In genomic region chr3:54527521-54527920, GRCh38 we compare ENCODE assay signal across 30 cellular contexts.
"Had no signal": no experiment of that assay in that cellular context is flagged by ENCODE, and none has a peak within 500 bp of the region (broad histone marks: within the 10 kb centered on the region; RNA-seq: fewer than 3 reads in every experiment).

No MANE protein-coding gene starts in this region.

- DNase-seq: activated CD4-positive, alpha-beta T cell treated with anti-CD3 and anti-CD28 coated beads for 36 hours; activated CD4-positive, CD25-positive, alpha-beta regulatory T cell; activated CD8-positive, alpha-beta memory T cell treated with anti-CD3 and anti-CD28 coated beads, Interleukin-2, amount 10 ng/mL, durations not matched to agents 7 days and 5 days; activated CD8-positive, alpha-beta T cell treated with anti-CD3 and anti-CD28 coated beads, Interleukin-2, amount 10 ng/mL, durations not matched to agents 7 days and 5 days; activated naive CD4-positive, alpha-beta T cell; activated T-cell treated with anti-CD3 and anti-CD28 coated beads, Interleukin-2, amount 50 U/mL, for 48 hours; adrenal gland; aorta; brain microvascular endothelial cell; dorsolateral prefrontal cortex; esophagus squamous epithelium; left ventricle myocardium inferior; retina; sigmoid colon; small intestine; stimulated activated CD4-positive, alpha-beta T cell treated with anti-CD3 and anti-CD28 coated beads, Interleukin-1b, Interleukin-23, amount 100 ng/mL, for 48 hours; stimulated activated CD4-positive, alpha-beta T cell treated with anti-CD3 and anti-CD28 coated beads, Interleukin-4, amount 100 ng/mL, for 4 hours; stimulated activated CD8-positive, alpha-beta memory T cell treated with anti-CD3 and anti-CD28 coated beads, Interleukin-4, amount 100 ng/mL, for 48 hours; stimulated activated naive CD8-positive, alpha-beta T cell treated with anti-CD3 and anti-CD28 coated beads, Interleukin-15, amount 100 ng/mL, for 72 hours; substantia nigra; T-helper 1 cell; upper lobe of right lung had no signal

- H3K4me3 Mint-ChIP-seq: activated CD4-positive, alpha-beta T cell treated with anti-CD3 and anti-CD28 coated beads for 36 hours; activated CD8-positive, alpha-beta memory T cell treated with anti-CD3 and anti-CD28 coated beads, Interleukin-2, amount 10 ng/mL, durations not matched to agents 7 days and 5 days; activated CD8-positive, alpha-beta T cell treated with anti-CD3 and anti-CD28 coated beads, Interleukin-2, amount 10 ng/mL, durations not matched to agents 7 days and 5 days; activated naive CD8-positive, alpha-beta T cell; nephron; stimulated activated memory B cell treated with anti-CD40 and anti-IgM and Interleukin-4, amounts not matched to agents 10 μg/mL and 1 μg/mL and 100 μg/mL, for 72 hours; stimulated activated naive CD8-positive, alpha-beta T cell treated with anti-CD3 and anti-CD28 coated beads, Interleukin-15, amount 100 ng/mL, for 72 hours; T-helper 2 cell treated with Interferon-gamma antibody and Interleukin-4, amounts not matched to agents 5 μg/mL and 100 μg/mL, for 36 hours had no signal

- H3K27ac ChIP-seq: adrenal gland, brain microvascular endothelial cell, coronary artery, dorsolateral prefrontal cortex, esophagus squamous epithelium, left ventricle myocardium inferior, tibial artery, upper lobe of right lung had no signal

- H3K36me3 ChIP-seq: adrenal gland, brain microvascular endothelial cell, esophagus squamous epithelium, left ventricle myocardium inferior, sigmoid colon, tibial artery, upper lobe of right lung had no signal

- H3K27me3 ChIP-seq: adrenal gland, brain microvascular endothelial cell, dorsolateral prefrontal cortex, esophagus squamous epithelium, sigmoid colon, tibial artery, upper lobe of right lung had no signal

- H3K4me1 ChIP-seq: adrenal gland, tibial artery, upper lobe of right lung had no signal

- H3K4me1 Mint-ChIP-seq: activated CD4-positive, alpha-beta T cell treated with anti-CD3 and anti-CD28 coated beads for 36 hours; activated CD8-positive, alpha-beta memory T cell treated with anti-CD3 and anti-CD28 coated beads, Interleukin-2, amount 10 ng/mL, durations not matched to agents 7 days and 5 days; stimulated activated memory B cell treated with anti-CD40 and anti-IgM and Interleukin-4, amounts not matched to agents 10 μg/mL and 1 μg/mL and 100 μg/mL, for 72 hours; stimulated activated naive CD8-positive, alpha-beta T cell treated with anti-CD3 and anti-CD28 coated beads, Interleukin-15, amount 100 ng/mL, for 72 hours had no signal

- ATAC-seq: activated CD4-positive, alpha-beta T cell treated with anti-CD3 and anti-CD28 coated beads for 36 hours; activated CD8-positive, alpha-beta memory T cell treated with anti-CD3 and anti-CD28 coated beads, Interleukin-2, amount 10 ng/mL, durations not matched to agents 7 days and 5 days; activated CD8-positive, alpha-beta T cell treated with anti-CD3 and anti-CD28 coated beads, Interleukin-2, amount 10 ng/mL, durations not matched to agents 7 days and 5 days; stimulated activated memory B cell treated with anti-CD40 and anti-IgM and Interleukin-4, amounts not matched to agents 10 μg/mL and 1 μg/mL and 100 μg/mL, for 72 hours; stimulated activated naive CD8-positive, alpha-beta T cell treated with anti-CD3 and anti-CD28 coated beads, Interleukin-15, amount 100 ng/mL, for 72 hours; upper lobe of right lung had no signal

- H3K36me3 Mint-ChIP-seq: activated CD8-positive, alpha-beta memory T cell treated with anti-CD3 and anti-CD28 coated beads, Interleukin-2, amount 10 ng/mL, durations not matched to agents 7 days and 5 days; activated naive CD8-positive, alpha-beta T cell; stimulated activated memory B cell treated with anti-CD40 and anti-IgM and Interleukin-4, amounts not matched to agents 10 μg/mL and 1 μg/mL and 100 μg/mL, for 72 hours had no signal

- H3K4me3 ChIP-seq: adrenal gland, coronary artery, dorsolateral prefrontal cortex, esophagus squamous epithelium, left ventricle myocardium inferior, lung, sigmoid colon, tibial artery, upper lobe of right lung had no signal

- H3K27me3 Mint-ChIP-seq: activated CD8-positive, alpha-beta memory T cell treated with anti-CD3 and anti-CD28 coated beads, Interleukin-2, amount 10 ng/mL, durations not matched to agents 7 days and 5 days; stimulated activated memory B cell treated with anti-CD40 and anti-IgM and Interleukin-4, amounts not matched to agents 10 μg/mL and 1 μg/mL and 100 μg/mL, for 72 hours had no signal

- FAIRE-seq: endothelial cell of umbilical vein, small intestine had no signal

- H3K27ac Mint-ChIP-seq: activated CD4-positive, alpha-beta T cell treated with anti-CD3 and anti-CD28 coated beads for 36 hours; activated CD8-positive, alpha-beta memory T cell treated with anti-CD3 and anti-CD28 coated beads, Interleukin-2, amount 10 ng/mL, durations not matched to agents 7 days and 5 days; activated CD8-positive, alpha-beta T cell treated with anti-CD3 and anti-CD28 coated beads, Interleukin-2, amount 10 ng/mL, durations not matched to agents 7 days and 5 days; activated naive CD8-positive, alpha-beta T cell; nephron; stimulated activated memory B cell treated with anti-CD40 and anti-IgM and Interleukin-4, amounts not matched to agents 10 μg/mL and 1 μg/mL and 100 μg/mL, for 72 hours; stimulated activated naive CD8-positive, alpha-beta T cell treated with anti-CD3 and anti-CD28 coated beads, Interleukin-15, amount 100 ng/mL, for 72 hours; T-helper 2 cell treated with Interferon-gamma antibody and Interleukin-4, amounts not matched to agents 5 μg/mL and 100 μg/mL, for 36 hours had no signal
